8 cellular contexts compared by ENCODE assay signal in genomic region chr15:71115567-71116351, GRCh38. TPM values are rescaled to one million over a fixed set of nuclear protein-coding genes. Genes with fewer than 3 reads are reported as not detected.
DNase-seq lines count a peak whose midpoint lies in the region; ATAC-seq and TF ChIP-seq lines count a peak whose summit lies in the region.

No MANE protein-coding gene starts in this region.

- H3K9me3 ChIP-seq in esophagus squamous epithelium, result no peaks in the 10 kb centered on the region

- peaks cover 69% of the 10 kb centered on the region for H3K27me3 Mint-ChIP-seq in nephron (ENCODE audit: low read depth)

- no peaks in the 10 kb centered on the region for H3K9me3 Mint-ChIP-seq in nephron

- H3K4me3 Mint-ChIP-seq in nephron, result peak overlapping the region; percentile 79 to 90 (median 88)

- H3K27me3 ChIP-seq in esophagus squamous epithelium, result peaks cover 0 to 18% (median 0%) of the 10 kb centered on the region in 4 donors

- peaks cover 26% of the 10 kb centered on the region for H3K4me1 Mint-ChIP-seq in nephron

- H3K27ac ChIP-seq in esophagus squamous epithelium, result peak overlapping the region; percentile 78 to 86 (median 80)

- no peaks in the 10 kb centered on the region for H3K36me3 ChIP-seq in esophagus squamous epithelium

- peak overlapping the region; percentile 52 to 61 (median 60) for H3K27ac Mint-ChIP-seq in nephron

- DNase-seq in AG08395 (ENCODE audit: low spot score) (peak; percentile 59), T1000 (lab: John Stamatoyannopoulos, UW) (peak; percentile 46), esophagus squamous epithelium (lab: John Stamatoyannopoulos, UW) (no peak), activated gamma-delta T cell treated with Interleukin-2 at 50 U/mL for 16 hours (no peak), NCI-H2029 treated with DMSO at 0.1 percent for 48 hours (lab: John Stamatoyannopoulos, UW) (no peak)

- no peak for TF ChIP-seq POLR2A in esophagus squamous epithelium (IDR thresholded peaks at IDR 0.05)

- H3K36me3 Mint-ChIP-seq in nephron (ENCODE audit: low read depth), result no peaks in the 10 kb centered on the region

- intact Hi-C loops in esophagus squamous epithelium (cut with DNase I), result no loop called here

- WGBS in esophagus squamous epithelium, 2 donors, result 0 to 2% methylated on average over 11 to 15 of the region's 93 CpGs

- no peak for TF ChIP-seq CTCF in esophagus squamous epithelium (IDR thresholded peaks at IDR 0.05)
- no peak for TF ChIP-seq CTCF in nephron (IDR thresholded peaks at IDR 0.05; ENCODE audit: unreplicated experiment in 3 of 3)

- peak overlapping the region; percentile 52 to 72 (median 62) for H3K4me3 ChIP-seq in esophagus squamous epithelium

- peak; percentile 36 for ATAC-seq in GM18867 (IDR thresholded peaks at IDR 0.05; ENCODE audit: unreplicated experiment)
- peak; percentile 47 for ATAC-seq in HG03175 (IDR thresholded peaks at IDR 0.05; ENCODE audit: unreplicated experiment)

- H3K4me1 ChIP-seq in esophagus squamous epithelium, result peaks cover 0 to 53% (median 13%) of the 10 kb centered on the region in 3 donors

RNA-seq across cellular contexts. Expression of gene THSD4, which starts 0.5 kb away (rescaled TPM):
- 100 to 1,000 TPM in 3 of 4 donors, 10 to 100 TPM in 1; 39.4 to 232 (median 127) TPM for total RNA-seq in esophagus squamous epithelium

Comparison
In these comparisons a context has a peak if more than half of its experiments do, and no peak if none do; other contexts are left out.
1. DNase-seq: peak in AG08395 (single experiment) and T1000 (single experiment); none in esophagus squamous epithelium (single experiment), activated gamma-delta T cell treated with Interleukin-2 at 50 U/mL for 16 hours (single experiment) and NCI-H2029 treated with DMSO at 0.1 percent for 48 hours (single experiment).